In genomic region chr3:196216081-196216564, GRCh38 we compare ENCODE assay signal across 1 cellular context.
A peak's percentile ranks its signal among the peaks of the same experiment; 100 is the strongest.
TF ChIP-seq lines count a peak whose summit lies in the region.

Gene SLC51A (plus strand): TSS chr3:196216534. CDS start chr3:196216713, 179 bp downstream.

TF ChIP-seq in HepG2, 621 proteins besides CTCF, POLR2A, EP300 and RAD21:
- TF ChIP-seq KMT2A (CRISPR knock-in tag; IDR thresholded peaks at IDR 0.05) (0 out of 2 replicates have a peak, but pooled peaks have one; percentile 14), ZNF687 (CRISPR knock-in tag; IDR thresholded peaks at IDR 0.05) (peak; percentile 83), NRL (CRISPR knock-in tag; IDR thresholded peaks at IDR 0.05; ENCODE audit: borderline replicate concordance) (0 out of 2 replicates have a peak, but pooled peaks have one; percentile 23), ZNF230 (CRISPR knock-in tag; IDR thresholded peaks at IDR 0.05) (no peak), NCOA5 (CRISPR knock-in tag; IDR thresholded peaks at IDR 0.05) (no peak), HIVEP1 (CRISPR knock-in tag; IDR thresholded peaks at IDR 0.05) (peak; percentile 62), ZSCAN25 (CRISPR knock-in tag; IDR thresholded peaks at IDR 0.05) (no peak), KDM5B (CRISPR knock-in tag; IDR thresholded peaks at IDR 0.05; ENCODE audit: borderline replicate concordance) (peak; percentile 15; the same call in 1 of the 2 replicates), RAD51 (IDR thresholded peaks at IDR 0.05; ENCODE audit: borderline replicate concordance) (no peak), ZNF629 (CRISPR knock-in tag; conservative IDR thresholded peaks at IDR 0.05) (no peak), ZNF577 (CRISPR knock-in tag; IDR thresholded peaks at IDR 0.05; ENCODE audit: borderline replicate concordance, low read depth) (no peak), MIXL1 (CRISPR knock-in tag; IDR thresholded peaks at IDR 0.05) (0 out of 2 replicates have a peak, but pooled peaks have one; percentile 5), ZFX (CRISPR knock-in tag; IDR thresholded peaks at IDR 0.05; ENCODE audit: low read depth) (peak; percentile 44), ZNF709 (CRISPR knock-in tag; IDR thresholded peaks at IDR 0.05) (0 out of 2 replicates have a peak, but pooled peaks have one; percentile 17), ZNF451 (CRISPR knock-in tag; IDR thresholded peaks at IDR 0.05) (0 out of 2 replicates have a peak, but pooled peaks have one; percentile 16), LCORL (IDR thresholded peaks at IDR 0.05) (no peak), LCORL (CRISPR knock-in tag; IDR thresholded peaks at IDR 0.05) (0 out of 2 replicates have a peak, but pooled peaks have one; percentile 31), SAP130 (CRISPR knock-in tag; IDR thresholded peaks at IDR 0.05; ENCODE audit: low read depth) (peak; percentile 20; the same call in 1 of the 2 replicates), SIX1 (CRISPR knock-in tag; IDR thresholded peaks at IDR 0.05; ENCODE audit: borderline replicate concordance) (no peak), ZEB1 (IDR thresholded peaks at IDR 0.05; ENCODE audit: insufficient replicate concordance, low read depth) (peak; percentile 96), SMC3 (IDR thresholded peaks at IDR 0.05; ENCODE audit: low read length) (no peak), ZNF207 (IDR thresholded peaks at IDR 0.05; ENCODE audit: borderline replicate concordance) (no peak), RBM22 (optimal IDR thresholded peaks at IDR 0.05; ENCODE audit: low read length) (no peak), PHF20 (CRISPR knock-in tag; IDR thresholded peaks at IDR 0.05) (no peak), HDAC1 (CRISPR knock-in tag; IDR thresholded peaks at IDR 0.05) (0 out of 2 replicates have a peak, but pooled peaks have one; percentile 14), KLF16 (CRISPR knock-in tag; IDR thresholded peaks at IDR 0.05) (no peak), ZNF75D (CRISPR knock-in tag; IDR thresholded peaks at IDR 0.05; ENCODE audit: borderline replicate concordance) (no peak), DMAP1 (CRISPR knock-in tag; IDR thresholded peaks at IDR 0.05) (0 out of 2 replicates have a peak, but pooled peaks have one; percentile 28), IKZF5 (CRISPR knock-in tag; IDR thresholded peaks at IDR 0.05) (0 out of 2 replicates have a peak, but pooled peaks have one; percentile 29), ZNF503 (CRISPR knock-in tag; IDR thresholded peaks at IDR 0.05) (no peak), ZNF747 (CRISPR knock-in tag; IDR thresholded peaks at IDR 0.05; ENCODE audit: borderline replicate concordance) (no peak), ZBTB7A (CRISPR knock-in tag; IDR thresholded peaks at IDR 0.05) (peak; percentile 48; the same call in 1 of the 2 replicates), NONO (IDR thresholded peaks at IDR 0.05) (no peak), NONO (CRISPR knock-in tag; conservative IDR thresholded peaks at IDR 0.05) (no peak), ZNF607 (CRISPR knock-in tag; IDR thresholded peaks at IDR 0.05; ENCODE audit: borderline replicate concordance) (peak; percentile 39; the same call in 1 of the 2 replicates), NFKB2 (CRISPR knock-in tag; IDR thresholded peaks at IDR 0.05; ENCODE audit: borderline replicate concordance) (peak; percentile 43; the same call in 1 of the 2 replicates), HNF1B (CRISPR knock-in tag; IDR thresholded peaks at IDR 0.05) (peak; percentile 54), AGO2 (optimal IDR thresholded peaks at IDR 0.05; ENCODE audit: low read depth, low read length) (no peak), HNF4A (CRISPR knock-in tag; IDR thresholded peaks at IDR 0.05) (0 out of 2 replicates have a peak, but pooled peaks have one; percentile 9)
